In genomic region chr2:163348843-163349395, GRCh38 we compare ENCODE assay signal across 8 cellular contexts.
DNase-seq lines count a peak whose midpoint lies in the region; ATAC-seq, FAIRE-seq and TF ChIP-seq lines count a peak whose summit lies in the region.

No MANE protein-coding gene starts in this region.

- no peak for TF ChIP-seq CTCF in endothelial cell of umbilical vein (IDR thresholded peaks at IDR 0.05; ENCODE audit: extremely low read depth in 1 of 2, insufficient read depth in 1 of 2, low read depth in 1 of 2, low read length in 2 of 2)

- H3K4me2 ChIP-seq in endothelial cell of umbilical vein (ENCODE audit: insufficient read depth, low read length), result peak overlapping the region; percentile 80

- dilution Hi-C loops in endothelial cell of umbilical vein (cut with MboI; ENCODE audit: extremely low pct_ligation_motif_present, low sequenced_read_pairs), result no loop called here

- peak in 1 of 2 donors; percentile 9 for ATAC-seq in naive B cell (ENCODE audit: low read depth in 2 of 2)
- no peak for ATAC-seq in stimulated activated effector memory CD8-positive, alpha-beta T cell treated with anti-CD3 and anti-CD28 coated beads, Interleukin-12 subunit alpha, Interleukin-12 subunit beta, amount 100 ng/mL, for 72 hours
- ATAC-seq in activated naive CD8-positive, alpha-beta T cell treated with anti-CD3 and anti-CD28 coated beads, Interleukin-2, amount 50 U/mL, for 24 hours, result no peak

- no peaks in the 10 kb centered on the region for H4K20me1 ChIP-seq in endothelial cell of umbilical vein (replicated peaks; ENCODE audit: control insufficient read depth, extremely low read depth, insufficient read depth, low read length)

- no peaks in the 10 kb centered on the region for H3K79me2 ChIP-seq in endothelial cell of umbilical vein (ENCODE audit: control insufficient read depth, insufficient read depth, low read length)

- DNase-seq in AML-193 (lab: John Stamatoyannopoulos, UW), result peak; percentile 10 to 24
- DNase-seq in NCI-H460 (ENCODE audit: extremely low read depth, low read depth), result peak; percentile 90
- DNase-seq in endothelial cell of umbilical vein (ENCODE audit: low read depth, low spot score), result peak; percentile 82
- no peak for DNase-seq in naive B cell
- DNase-seq in SHP77 (lab: John Stamatoyannopoulos, UW), result no peak
- no peak for DNase-seq in stimulated activated effector memory CD8-positive, alpha-beta T cell treated with anti-CD3 and anti-CD28 coated beads, Interleukin-12 subunit alpha, Interleukin-12 subunit beta, amount 100 ng/mL, for 72 hours (ENCODE audit: low spot score in 2 of 2)
- DNase-seq in NCI-H2196 treated with DMSO at 0.1 percent for 48 hours (lab: John Stamatoyannopoulos, UW; ENCODE audit: unreplicated experiment), result no peak
- no peak for DNase-seq in activated naive CD8-positive, alpha-beta T cell treated with anti-CD3 and anti-CD28 coated beads, Interleukin-2, amount 50 U/mL, for 24 hours

- peak overlapping the region; percentile 6 to 88 (median 68) for H3K4me3 Mint-ChIP-seq in naive B cell
- H3K4me3 Mint-ChIP-seq in stimulated activated effector memory CD8-positive, alpha-beta T cell treated with anti-CD3 and anti-CD28 coated beads, Interleukin-12 subunit alpha, Interleukin-12 subunit beta, amount 100 ng/mL, for 72 hours, result no peak overlapping the region
- H3K4me3 Mint-ChIP-seq in activated naive CD8-positive, alpha-beta T cell treated with anti-CD3 and anti-CD28 coated beads, Interleukin-2, amount 50 U/mL, for 24 hours, result no peak overlapping the region

- H3K36me3 Mint-ChIP-seq in naive B cell, result no peaks in the 10 kb centered on the region
- H3K36me3 Mint-ChIP-seq in stimulated activated effector memory CD8-positive, alpha-beta T cell treated with anti-CD3 and anti-CD28 coated beads, Interleukin-12 subunit alpha, Interleukin-12 subunit beta, amount 100 ng/mL, for 72 hours, result no peaks in the 10 kb centered on the region
- H3K36me3 Mint-ChIP-seq in activated naive CD8-positive, alpha-beta T cell treated with anti-CD3 and anti-CD28 coated beads, Interleukin-2, amount 50 U/mL, for 24 hours (ENCODE audit: low read depth), result no peaks in the 10 kb centered on the region

- no TSS peak for BruUV-seq in endothelial cell of umbilical vein (replicated peaks; lab: Mats Ljungman, UMichigan)

- H3K4me3 ChIP-seq in endothelial cell of umbilical vein (replicated peaks in 1 of 3; ENCODE audit: insufficient read depth in 1 of 3, low read depth in 1 of 3, low read length in 3 of 3), result peak overlapping the region in 1 of 3 experiments; percentile 36

- intact Hi-C loops in endothelial cell of umbilical vein (cut with micrococcal nuclease), result loop anchor here (1.0 to 10.0 kb wide), 9 partner anchors 120 to 1188 kb away; partner anchors contain the start of gene FIGN

- peaks cover 44% of the 10 kb centered on the region for H3K4me1 ChIP-seq in endothelial cell of umbilical vein (ENCODE audit: control insufficient read depth, extremely low read depth, insufficient read depth, low read length)

- H3K4me1 Mint-ChIP-seq in naive B cell, result peaks cover 8 to 15% (median 10%) of the 10 kb centered on the region in 3 donors
- no peaks in the 10 kb centered on the region for H3K4me1 Mint-ChIP-seq in stimulated activated effector memory CD8-positive, alpha-beta T cell treated with anti-CD3 and anti-CD28 coated beads, Interleukin-12 subunit alpha, Interleukin-12 subunit beta, amount 100 ng/mL, for 72 hours
- H3K4me1 Mint-ChIP-seq in activated naive CD8-positive, alpha-beta T cell treated with anti-CD3 and anti-CD28 coated beads, Interleukin-2, amount 50 U/mL, for 24 hours, result no peaks in the 10 kb centered on the region

- peak overlapping the region; percentile 86 for H3K9ac ChIP-seq in endothelial cell of umbilical vein (replicated peaks; ENCODE audit: extremely low read depth, insufficient read depth, low read length)

- H3K27ac Mint-ChIP-seq in naive B cell, result peak overlapping the region in 2 of 6 donors; percentile 79 to 81
- H3K27ac Mint-ChIP-seq in stimulated activated effector memory CD8-positive, alpha-beta T cell treated with anti-CD3 and anti-CD28 coated beads, Interleukin-12 subunit alpha, Interleukin-12 subunit beta, amount 100 ng/mL, for 72 hours, result no peak overlapping the region
- H3K27ac Mint-ChIP-seq in activated naive CD8-positive, alpha-beta T cell treated with anti-CD3 and anti-CD28 coated beads, Interleukin-2, amount 50 U/mL, for 24 hours, result no peak overlapping the region

- no peaks in the 10 kb centered on the region for H3K9me1 ChIP-seq in endothelial cell of umbilical vein (replicated peaks; ENCODE audit: control insufficient read depth, extremely low read depth, insufficient read depth, low read length)

- H3K36me3 ChIP-seq in endothelial cell of umbilical vein (ENCODE audit: control insufficient read depth in 2 of 2, extremely low read depth in 1 of 2, insufficient read depth in 2 of 2, low read length in 2 of 2), result no peaks in the 10 kb centered on the region

- H3K27ac ChIP-seq in endothelial cell of umbilical vein (ENCODE audit: insufficient read depth, low read depth, low read length), result peak overlapping the region; percentile 98

- no peaks in the 10 kb centered on the region for H3K9me3 ChIP-seq in endothelial cell of umbilical vein (replicated peaks; ENCODE audit: control insufficient read depth, insufficient read depth, low read length)

- no peak for TF ChIP-seq POLR2A in endothelial cell of umbilical vein (IDR thresholded peaks at IDR 0.05; ENCODE audit: low read depth, low read length)

- POLR2A ChIA-PET in endothelial cell of umbilical vein (lab: Charles Lee), result interaction anchor here (0.6 to 1.3 kb wide), 3 partner anchors 64 to 387 kb away, joined by 3 to 5 read pairs (median 3); partner anchors contain the start of gene FIGN

- peak; percentile 87 for FAIRE-seq in endothelial cell of umbilical vein (lab: Jason Lieb, UNC)

- no peaks in the 10 kb centered on the region for H3K27me3 ChIP-seq in endothelial cell of umbilical vein (ENCODE audit: control insufficient read depth in 2 of 2, insufficient read depth in 2 of 2, low read length in 2 of 2)

- H3K9me3 Mint-ChIP-seq in naive B cell, result no peaks in the 10 kb centered on the region
- H3K9me3 Mint-ChIP-seq in stimulated activated effector memory CD8-positive, alpha-beta T cell treated with anti-CD3 and anti-CD28 coated beads, Interleukin-12 subunit alpha, Interleukin-12 subunit beta, amount 100 ng/mL, for 72 hours, result peaks cover 15% of the 10 kb centered on the region
- no peaks in the 10 kb centered on the region for H3K9me3 Mint-ChIP-seq in activated naive CD8-positive, alpha-beta T cell treated with anti-CD3 and anti-CD28 coated beads, Interleukin-2, amount 50 U/mL, for 24 hours

- peak overlapping the region; percentile 86 for H2AFZ ChIP-seq in endothelial cell of umbilical vein (ENCODE audit: low read depth, low read length)

- no peaks in the 10 kb centered on the region for H3K27me3 Mint-ChIP-seq in naive B cell
- H3K27me3 Mint-ChIP-seq in activated naive CD8-positive, alpha-beta T cell treated with anti-CD3 and anti-CD28 coated beads, Interleukin-2, amount 50 U/mL, for 24 hours, result no peaks in the 10 kb centered on the region

- CTCF ChIA-PET in endothelial cell of umbilical vein (lab: Charles Lee), result interaction anchor here (0.7 to 3.7 kb wide), 6 partner anchors 121 to 1189 kb away, joined by 3 to 22 read pairs (median 5); partner anchors contain the start of gene FIGN

TF ChIP-seq in endothelial cell of umbilical vein, 7 proteins besides CTCF, POLR2A, EP300 and RAD21:
- TF ChIP-seq JUN (IDR thresholded peaks at IDR 0.05; ENCODE audit: borderline replicate concordance, insufficient read depth, insufficient read length, low read depth), result peak; percentile 81
- no peak for TF ChIP-seq MAX (IDR thresholded peaks at IDR 0.05; ENCODE audit: insufficient read depth, insufficient read length)
- TF ChIP-seq MYC (IDR thresholded peaks at IDR 0.05; ENCODE audit: low read depth, low read length), result no peak
- peak; percentile 75 for TF ChIP-seq FOS (IDR thresholded peaks at IDR 0.05; ENCODE audit: borderline replicate concordance, insufficient read depth, low read length)
- peak; percentile 65 for TF ChIP-seq POLR2AphosphoS5 (IDR thresholded peaks at IDR 0.05; ENCODE audit: insufficient read depth, low read depth, low read length)
- peak; percentile 23 for TF ChIP-seq GATA2 (IDR thresholded peaks at IDR 0.05; ENCODE audit: insufficient read depth, insufficient read length, low read depth, low read length)

Comparison
In these comparisons a context has a peak if more than half of its experiments do, and no peak if none do; other contexts are left out.
1. DNase-seq: peak in AML-193 (2 of 2), NCI-H460 (single experiment) and endothelial cell of umbilical vein (single experiment); none in naive B cell (single experiment), SHP77 (0 of 2), stimulated activated effector memory CD8-positive, alpha-beta T cell treated with anti-CD3 and anti-CD28 coated beads, Interleukin-12 subunit alpha, Interleukin-12 subunit beta, amount 100 ng/mL, for 72 hours (0 of 2), NCI-H2196 treated with DMSO at 0.1 percent for 48 hours (single experiment) and activated naive CD8-positive, alpha-beta T cell treated with anti-CD3 and anti-CD28 coated beads, Interleukin-2, amount 50 U/mL, for 24 hours (single experiment).
2. H3K4me3 Mint-ChIP-seq: peak in naive B cell (8 of 8); none in stimulated activated effector memory CD8-positive, alpha-beta T cell treated with anti-CD3 and anti-CD28 coated beads, Interleukin-12 subunit alpha, Interleukin-12 subunit beta, amount 100 ng/mL, for 72 hours (single experiment) and activated naive CD8-positive, alpha-beta T cell treated with anti-CD3 and anti-CD28 coated beads, Interleukin-2, amount 50 U/mL, for 24 hours (single experiment).